Comparison of ENCODE assay signal across 9 cellular contexts in the genomic region with DNA sequence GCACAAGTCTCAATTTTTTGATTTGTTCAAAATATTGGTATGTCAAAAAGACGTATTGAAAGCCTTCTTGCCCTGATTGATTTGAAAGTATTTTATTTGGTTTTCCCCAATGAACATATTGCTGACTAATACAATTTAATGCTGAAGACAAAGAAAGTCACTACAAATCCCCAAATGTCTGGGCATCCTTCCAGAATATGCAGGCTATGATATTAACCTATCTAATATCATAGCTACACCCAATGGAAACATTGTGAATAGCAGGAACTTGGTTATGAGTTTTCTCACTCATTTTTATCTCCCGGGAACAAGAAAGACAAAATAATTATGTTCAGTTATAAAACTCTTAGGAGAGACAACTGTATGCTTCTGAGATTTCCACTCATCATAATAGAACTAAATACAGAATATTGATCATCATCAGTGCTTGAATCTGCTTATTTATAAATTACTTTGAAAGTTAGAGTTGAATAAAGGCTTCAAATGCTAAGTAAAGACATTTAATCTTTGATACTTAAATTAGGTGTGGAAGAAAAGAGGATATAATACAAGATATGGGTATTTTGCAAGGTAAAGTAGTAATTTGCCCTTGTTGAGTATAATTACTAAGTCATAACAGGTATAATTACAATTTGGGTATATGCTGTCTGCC.
DNase-seq lines count a peak whose midpoint lies in the region; ATAC-seq, FAIRE-seq and TF ChIP-seq lines count a peak whose summit lies in the region.
"Had no signal": no experiment of that assay in that cellular context is flagged by ENCODE, and none has a peak within 500 bp of the region (broad histone marks: within the 10 kb centered on the region; RNA-seq: fewer than 3 reads in every experiment).

No MANE protein-coding gene starts in this region.

- no peak for FAIRE-seq in K562 (lab: Jason Lieb, UNC)

- H3K4me3 ChIP-seq in BE2C (ENCODE audit: low read depth, low read length): 0 out of 2 replicates have a peak overlapping the region, but pooled peaks have one; percentile 8
- H3K4me3 ChIP-seq in K562: no peak overlapping the region

- TF ChIP-seq EP300 in K562 (IDR thresholded peaks at IDR 0.05; ENCODE audit: low read length): no peak

- H3K27me3 ChIP-seq in BE2C (no peaks in the 10 kb centered on the region), K562 (ENCODE audit: control insufficient read depth in 2 of 2, insufficient read depth in 2 of 2, low read length in 2 of 2) (no peaks in the 10 kb centered on the region)

- no peaks in the 10 kb centered on the region for H4K20me1 ChIP-seq in K562 (replicated peaks; ENCODE audit: control insufficient read depth, insufficient read depth, low read length)

- CTCF ChIA-PET in K562 (lab: Yijun Ruan, JAX; ENCODE audit: low intra/inter-chr PET ratio): no interaction called here

- intact Hi-C loops in K562 (cut with micrococcal nuclease): no loop called here

- H3K36me3 ChIP-seq in BE2C: no peaks in the 10 kb centered on the region
- H3K36me3 ChIP-seq in K562 (ENCODE audit: control insufficient read depth, insufficient read depth, low read length): no peaks in the 10 kb centered on the region

- WGBS in K562 (ENCODE audit: insufficient coverage, low coverage, missing lambda C conversion rate): 0% methylated on average over 2 of the region's 2 CpGs

- no peak overlapping the region for H3K4me2 ChIP-seq in K562 (ENCODE audit: insufficient read depth, low read length)

- H2AFZ ChIP-seq in K562 (ENCODE audit: low read depth, low read length): no peak overlapping the region

- peak; percentile 57 for TF ChIP-seq CTCF in BE2C (IDR thresholded peaks at IDR 0.05; ENCODE audit: low read depth, low read length)
- no peak for TF ChIP-seq CTCF in K562 (IDR thresholded peaks at IDR 0.05 in 2 of 3, conservative IDR thresholded peaks at IDR 0.05 in 1 of 3; ENCODE audit: insufficient read depth in 2 of 3, low read depth in 1 of 3, low read length in 3 of 3)

- BruUV-seq in K562 (replicated peaks; lab: Mats Ljungman, UMichigan): no TSS peak

- no peaks in the 10 kb centered on the region for H3K9me1 ChIP-seq in K562 (ENCODE audit: control insufficient read depth, insufficient read depth, low read length)

- in situ Hi-C loops in K562 (cut with MboI): no loop called here

- H3K4me1 ChIP-seq in BE2C: peaks cover 12% of the 10 kb centered on the region
- H3K4me1 ChIP-seq in K562 (replicated peaks in 1 of 2; ENCODE audit: control insufficient read depth in 2 of 2, insufficient read depth in 2 of 2, low read length in 2 of 2): no peaks in the 10 kb centered on the region

- DNase-seq in BE2C: peak; percentile 57
- peak; percentile 16 for DNase-seq in NAMALWA (ENCODE audit: low spot score)
- no peak for DNase-seq in K562 (ENCODE audit: extremely low read depth in 1 of 4, low spot score in 3 of 4)
- DNase-seq in medulla oblongata (ENCODE audit: extremely low spot score): peak; percentile 26
- DNase-seq in NCI-H510A treated with DMSO at 0.1 percent for 48 hours (lab: John Stamatoyannopoulos, UW): no peak
- no peak for DNase-seq in GM19240 (ENCODE audit: insufficient read length, low spot score)
- DNase-seq: activated naive CD8-positive, alpha-beta T cell treated with anti-CD3 and anti-CD28 coated beads, Interleukin-2, amount 10 ng/mL, durations not matched to agents 7 days and 5 days had no signal

- POLR2A ChIA-PET in K562 (lab: Yijun Ruan, JAX): no interaction called here

- ATAC-seq in K562: no peak
- ATAC-seq in HG02623 (IDR thresholded peaks at IDR 0.05; ENCODE audit: unreplicated experiment): no peak
- ATAC-seq in GM21786 (IDR thresholded peaks at IDR 0.05; ENCODE audit: unreplicated experiment): no peak

- TF ChIP-seq RAD21 in K562 (CRISPR knock-in tag; conservative IDR thresholded peaks at IDR 0.05 in 1 of 2, IDR thresholded peaks at IDR 0.05 in 1 of 2): no peak

- no peak overlapping the region for H3K27ac ChIP-seq in K562 (ENCODE audit: extremely low read depth, low read depth, low read length)

- H3K9ac ChIP-seq in K562 (ENCODE audit: insufficient read depth in 1 of 2, low read depth in 2 of 2, low read length in 2 of 2): no peak overlapping the region

- H3K9me3 ChIP-seq in BE2C (no peaks in the 10 kb centered on the region), K562 (replicated peaks; ENCODE audit: control insufficient read depth, insufficient read depth, low read depth, low read length) (no peaks in the 10 kb centered on the region; the same call in 1 of the 2 replicates)

- no peak for TF ChIP-seq POLR2A in K562 (conservative IDR thresholded peaks at IDR 0.05)

- H3K79me2 ChIP-seq in K562 (ENCODE audit: control insufficient read depth, insufficient read depth, low read length): no peaks in the 10 kb centered on the region

TF ChIP-seq in K562, 482 proteins besides CTCF, POLR2A, EP300 and RAD21:
- peak; percentile 36; the same call in 1 of the 2 replicates for TF ChIP-seq MAFK (IDR thresholded peaks at IDR 0.05; ENCODE audit: low read length)
- TF ChIP-seq MAFF (IDR thresholded peaks at IDR 0.05; ENCODE audit: low read length): peak; percentile 57
- TF ChIP-seq, protein P1, sequence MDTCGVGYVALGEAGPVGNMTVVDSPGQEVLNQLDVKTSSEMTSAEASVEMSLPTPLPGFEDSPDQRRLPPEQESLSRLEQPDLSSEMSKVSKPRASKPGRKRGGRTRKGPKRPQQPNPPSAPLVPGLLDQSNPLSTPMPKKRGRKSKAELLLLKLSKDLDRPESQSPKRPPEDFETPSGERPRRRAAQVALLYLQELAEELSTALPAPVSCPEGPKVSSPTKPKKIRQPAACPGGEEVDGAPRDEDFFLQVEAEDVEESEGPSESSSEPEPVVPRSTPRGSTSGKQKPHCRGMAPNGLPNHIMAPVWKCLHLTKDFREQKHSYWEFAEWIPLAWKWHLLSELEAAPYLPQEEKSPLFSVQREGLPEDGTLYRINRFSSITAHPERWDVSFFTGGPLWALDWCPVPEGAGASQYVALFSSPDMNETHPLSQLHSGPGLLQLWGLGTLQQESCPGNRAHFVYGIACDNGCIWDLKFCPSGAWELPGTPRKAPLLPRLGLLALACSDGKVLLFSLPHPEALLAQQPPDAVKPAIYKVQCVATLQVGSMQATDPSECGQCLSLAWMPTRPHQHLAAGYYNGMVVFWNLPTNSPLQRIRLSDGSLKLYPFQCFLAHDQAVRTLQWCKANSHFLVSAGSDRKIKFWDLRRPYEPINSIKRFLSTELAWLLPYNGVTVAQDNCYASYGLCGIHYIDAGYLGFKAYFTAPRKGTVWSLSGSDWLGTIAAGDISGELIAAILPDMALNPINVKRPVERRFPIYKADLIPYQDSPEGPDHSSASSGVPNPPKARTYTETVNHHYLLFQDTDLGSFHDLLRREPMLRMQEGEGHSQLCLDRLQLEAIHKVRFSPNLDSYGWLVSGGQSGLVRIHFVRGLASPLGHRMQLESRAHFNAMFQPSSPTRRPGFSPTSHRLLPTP (IDR thresholded peaks at IDR 0.05; ENCODE audit: borderline replicate concordance, extremely low read depth, insufficient read length): no peak
- TF ChIP-seq ZNF316 (IDR thresholded peaks at IDR 0.05): peak; percentile 63
- TF ChIP-seq CBFA2T2 (conservative IDR thresholded peaks at IDR 0.05): no peak
- TF ChIP-seq, protein P2, sequence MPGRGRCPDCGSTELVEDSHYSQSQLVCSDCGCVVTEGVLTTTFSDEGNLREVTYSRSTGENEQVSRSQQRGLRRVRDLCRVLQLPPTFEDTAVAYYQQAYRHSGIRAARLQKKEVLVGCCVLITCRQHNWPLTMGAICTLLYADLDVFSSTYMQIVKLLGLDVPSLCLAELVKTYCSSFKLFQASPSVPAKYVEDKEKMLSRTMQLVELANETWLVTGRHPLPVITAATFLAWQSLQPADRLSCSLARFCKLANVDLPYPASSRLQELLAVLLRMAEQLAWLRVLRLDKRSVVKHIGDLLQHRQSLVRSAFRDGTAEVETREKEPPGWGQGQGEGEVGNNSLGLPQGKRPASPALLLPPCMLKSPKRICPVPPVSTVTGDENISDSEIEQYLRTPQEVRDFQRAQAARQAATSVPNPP (IDR thresholded peaks at IDR 0.05; ENCODE audit: borderline replicate concordance, insufficient read depth, insufficient read length): no peak
TF ChIP-seq in K562: peak in this region for 3.

Comparison
In these comparisons a context has a peak if more than half of its experiments do, and no peak if none do; other contexts are left out.
1. DNase-seq: peak in BE2C (single experiment), NAMALWA (single experiment) and medulla oblongata (single experiment); none in K562 (0 of 4), NCI-H510A treated with DMSO at 0.1 percent for 48 hours (single experiment) and GM19240 (single experiment).